In genomic region chr13:48570225-48570828, GRCh38 we compare ENCODE assay signal across 11 cellular contexts. TPM values are rescaled to one million over a fixed set of nuclear protein-coding genes. Genes with fewer than 3 reads are reported as not detected.
DNase-seq lines count a peak whose midpoint lies in the region; ATAC-seq and TF ChIP-seq lines count a peak whose summit lies in the region.
"Had no signal": no experiment of that assay in that cellular context is flagged by ENCODE, and none has a peak within 500 bp of the region (broad histone marks: within the 10 kb centered on the region; RNA-seq: fewer than 3 reads in every experiment).

No MANE protein-coding gene starts in this region.

- peaks cover 23% of the 10 kb centered on the region for H3K36me3 Mint-ChIP-seq in activated naive CD8-positive, alpha-beta T cell treated with anti-CD3 and anti-CD28 coated beads, Interleukin-2, amount 10 ng/mL, durations not matched to agents 7 days and 5 days
- peaks cover 2% of the 10 kb centered on the region for H3K36me3 Mint-ChIP-seq in activated naive CD8-positive, alpha-beta T cell treated with anti-CD3 and anti-CD28 coated beads, Interleukin-2, amount 50 U/mL, for 24 hours (ENCODE audit: low read depth)
- no peaks in the 10 kb centered on the region for H3K36me3 Mint-ChIP-seq in nephron progenitor cell (ENCODE audit: low read depth)

- no peak for TF ChIP-seq POLR2A in vagina (IDR thresholded peaks at IDR 0.05)

- H3K9me3 ChIP-seq in esophagus (ENCODE audit: control insufficient read depth in 2 of 2, insufficient read depth in 1 of 2, low read depth in 1 of 2, low read length in 1 of 2): no peaks in the 10 kb centered on the region
- H3K9me3 ChIP-seq in vagina: no peaks in the 10 kb centered on the region

- H3K27ac ChIP-seq in esophagus (ENCODE audit: low read depth in 2 of 2, low read length in 1 of 2) (peak overlapping the region; percentile 7 to 97), vagina (peak overlapping the region; percentile 88), RWPE1 (no peak overlapping the region; the same call in 1 of the 2 replicates)

- no peak for DNase-seq in activated naive CD8-positive, alpha-beta T cell treated with anti-CD3 and anti-CD28 coated beads, Interleukin-2, amount 10 ng/mL, durations not matched to agents 7 days and 5 days
- no peak for DNase-seq in activated naive CD8-positive, alpha-beta T cell treated with anti-CD3 and anti-CD28 coated beads, Interleukin-2, amount 50 U/mL, for 24 hours
- DNase-seq in nephron progenitor cell: no peak
- no peak for DNase-seq in vagina (ENCODE audit: extremely low spot score in 2 of 2)
- DNase-seq in 8988T: no peak
- no peak for DNase-seq in NCI-H1417 (lab: John Stamatoyannopoulos, UW)
- DNase-seq in RWPE1 (ENCODE audit: low spot score): no peak
- DNase-seq: cortex of kidney, NCI-H187 treated with DMSO at 0.1 percent for 48 hours, SIG-M5 had no signal

- intact Hi-C loops in vagina (cut with DNase I): loop anchor here (5.0 to 10.0 kb wide), 2 partner anchors 38 to 236 kb away; partner anchors contain the start of gene RCBTB2

- H3K4me3 Mint-ChIP-seq in activated naive CD8-positive, alpha-beta T cell treated with anti-CD3 and anti-CD28 coated beads, Interleukin-2, amount 10 ng/mL, durations not matched to agents 7 days and 5 days: no peak overlapping the region
- H3K4me3 Mint-ChIP-seq in activated naive CD8-positive, alpha-beta T cell treated with anti-CD3 and anti-CD28 coated beads, Interleukin-2, amount 50 U/mL, for 24 hours: no peak overlapping the region
- no peak overlapping the region for H3K4me3 Mint-ChIP-seq in nephron progenitor cell

- WGBS in esophagus, 2 donors: 82 to 87% methylated on average over 8 of the region's 8 CpGs

- TF ChIP-seq CTCF in nephron progenitor cell (IDR thresholded peaks at IDR 0.05) (no peak), vagina (IDR thresholded peaks at IDR 0.05) (no peak), RWPE1 (conservative IDR thresholded peaks at IDR 0.05; ENCODE audit: low read depth) (no peak)

- no peak for ATAC-seq in activated naive CD8-positive, alpha-beta T cell treated with anti-CD3 and anti-CD28 coated beads, Interleukin-2, amount 10 ng/mL, durations not matched to agents 7 days and 5 days (ENCODE audit: low read depth)
- no peak for ATAC-seq in activated naive CD8-positive, alpha-beta T cell treated with anti-CD3 and anti-CD28 coated beads, Interleukin-2, amount 50 U/mL, for 24 hours

- no peaks in the 10 kb centered on the region for H3K36me3 ChIP-seq in esophagus (ENCODE audit: control insufficient read depth in 2 of 2, insufficient read depth in 2 of 2, low read length in 1 of 2)
- no peaks in the 10 kb centered on the region for H3K36me3 ChIP-seq in vagina

- CTCF ChIA-PET in RWPE1 (lab: Yijun Ruan, JAX): interaction anchor here (0.5 to 0.8 kb wide), 2 partner anchors 180 to 1763 kb away, joined by 3 read pairs; no protein-coding TSS in a partner anchor

- H3K4me1 Mint-ChIP-seq in activated naive CD8-positive, alpha-beta T cell treated with anti-CD3 and anti-CD28 coated beads, Interleukin-2, amount 10 ng/mL, durations not matched to agents 7 days and 5 days: peaks cover 42% of the 10 kb centered on the region
- peaks cover 26% of the 10 kb centered on the region for H3K4me1 Mint-ChIP-seq in activated naive CD8-positive, alpha-beta T cell treated with anti-CD3 and anti-CD28 coated beads, Interleukin-2, amount 50 U/mL, for 24 hours
- H3K4me1 Mint-ChIP-seq in nephron progenitor cell: peaks cover 32% of the 10 kb centered on the region

- H3K27me3 ChIP-seq in esophagus (ENCODE audit: control insufficient read depth in 1 of 2, insufficient read depth in 2 of 2, low read length in 2 of 2) (no peaks in the 10 kb centered on the region), vagina (no peaks in the 10 kb centered on the region)

- no peaks in the 10 kb centered on the region for H3K9me3 Mint-ChIP-seq in activated naive CD8-positive, alpha-beta T cell treated with anti-CD3 and anti-CD28 coated beads, Interleukin-2, amount 10 ng/mL, durations not matched to agents 7 days and 5 days
- H3K9me3 Mint-ChIP-seq in activated naive CD8-positive, alpha-beta T cell treated with anti-CD3 and anti-CD28 coated beads, Interleukin-2, amount 50 U/mL, for 24 hours: no peaks in the 10 kb centered on the region
- H3K9me3 Mint-ChIP-seq in nephron progenitor cell: peaks cover 4% of the 10 kb centered on the region

- peak overlapping the region; percentile 62 for H3K27ac Mint-ChIP-seq in activated naive CD8-positive, alpha-beta T cell treated with anti-CD3 and anti-CD28 coated beads, Interleukin-2, amount 10 ng/mL, durations not matched to agents 7 days and 5 days
- no peak overlapping the region for H3K27ac Mint-ChIP-seq in activated naive CD8-positive, alpha-beta T cell treated with anti-CD3 and anti-CD28 coated beads, Interleukin-2, amount 50 U/mL, for 24 hours
- H3K27ac Mint-ChIP-seq in nephron progenitor cell: peak overlapping the region; percentile 16

- H3K4me1 ChIP-seq in esophagus (ENCODE audit: control insufficient read depth in 2 of 2, insufficient read depth in 2 of 2, low read length in 1 of 2): peaks cover 9 to 16% of the 10 kb centered on the region in 2 donors
- H3K4me1 ChIP-seq in vagina: peaks cover 69% of the 10 kb centered on the region

- POLR2A ChIA-PET in activated naive CD8-positive, alpha-beta T cell treated with anti-CD3 and anti-CD28 coated beads, Interleukin-2, amount 10 ng/mL, durations not matched to agents 7 days and 5 days (lab: Charles Lee): interaction anchor here (1.2 to 2.0 kb wide), 5 partner anchors 9 to 78 kb away, joined by 3 to 7 read pairs (median 4); no protein-coding TSS in a partner anchor
- POLR2A ChIA-PET in RWPE1 (lab: Yijun Ruan, JAX; ENCODE audit: low non-redundant PET): interaction anchor here (0.6 kb wide), 2 partner anchors 63 to 84 kb away, joined by 3 to 9 read pairs; no protein-coding TSS in a partner anchor

- peaks cover 30% of the 10 kb centered on the region for H3K27me3 Mint-ChIP-seq in activated naive CD8-positive, alpha-beta T cell treated with anti-CD3 and anti-CD28 coated beads, Interleukin-2, amount 10 ng/mL, durations not matched to agents 7 days and 5 days
- H3K27me3 Mint-ChIP-seq in activated naive CD8-positive, alpha-beta T cell treated with anti-CD3 and anti-CD28 coated beads, Interleukin-2, amount 50 U/mL, for 24 hours: peaks cover 53% of the 10 kb centered on the region
- peaks cover 4% of the 10 kb centered on the region for H3K27me3 Mint-ChIP-seq in nephron progenitor cell (ENCODE audit: low read depth, poor library complexity)

- H3K4me3 ChIP-seq in esophagus (ENCODE audit: low read depth in 1 of 2, low read length in 2 of 2) (no peak overlapping the region), vagina (no peak overlapping the region)

RNA-seq across cellular contexts. Expression of gene RCBTB2, which starts 37.4 kb away (rescaled TPM):
- 10 to 100 TPM; 18.3 to 21.5 TPM for total RNA-seq in activated naive CD8-positive, alpha-beta T cell treated with anti-CD3 and anti-CD28 coated beads, Interleukin-2, amount 10 ng/mL, durations not matched to agents 7 days and 5 days
- polyA plus RNA-seq in esophagus: 10 to 100 TPM in 1 of 2 donors, 1 to 10 TPM in 1; 8.7 to 15.0 TPM
- total RNA-seq in vagina: 14.7 TPM
